Comparison of ENCODE assay signal across 30 cellular contexts in the genomic region with DNA sequence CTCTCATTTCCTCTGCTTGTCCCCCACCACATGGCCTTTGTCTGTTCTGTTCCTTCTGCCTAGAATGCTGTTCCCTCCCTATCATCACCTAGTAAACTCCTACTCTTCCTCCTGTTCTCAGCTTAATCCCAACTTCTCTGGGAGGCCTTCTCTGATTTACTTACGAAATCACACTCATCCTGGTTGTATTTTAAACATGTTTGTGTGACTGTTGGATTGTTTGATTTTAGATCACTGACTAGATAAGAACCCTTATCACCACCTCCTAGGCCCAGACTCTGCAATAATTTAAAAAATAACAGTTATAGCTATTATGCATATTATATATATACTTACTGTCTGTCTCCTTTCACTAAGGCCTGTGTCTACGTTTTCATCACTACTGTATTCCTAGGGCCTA. TPM values are rescaled to one million over a fixed set of nuclear protein-coding genes. Genes with fewer than 3 reads are reported as not detected.
"Had no signal": no experiment of that assay in that cellular context is flagged by ENCODE, and none has a peak within 500 bp of the region (broad histone marks: within the 10 kb centered on the region; RNA-seq: fewer than 3 reads in every experiment).

No MANE protein-coding gene starts in this region.

- H3K9me3 ChIP-seq: neutrophil, ovary, psoas muscle, stomach, thoracic aorta, thyroid gland, upper lobe of left lung, vagina had no signal

- H2AFZ ChIP-seq: parathyroid adenoma had no signal

- H3K4me3 ChIP-seq: ovary, psoas muscle, skin epidermis, smooth muscle cell, spleen, stomach, thoracic aorta, thyroid gland, tibial nerve, upper lobe of left lung, vagina had no signal

- H3K4me1 Mint-ChIP-seq: naive B cell; naive thymus-derived CD8-positive, alpha-beta T cell; neural crest cell had no signal

- H3K9ac ChIP-seq: parathyroid adenoma had no signal

- H3K36me3 ChIP-seq: neutrophil, ovary, spleen, stomach, thoracic aorta, thyroid gland, tibial nerve, upper lobe of left lung, vagina had no signal

- H3K36me3 Mint-ChIP-seq: natural killer cell treated with Interleukin-12 subunit alpha and Interleukin-12 subunit beta and Interleukin-15 and Interleukin-18, amount 100 ng/mL, for 72 hours had no signal

- H3K4me2 ChIP-seq: smooth muscle cell had no signal

- H3K27ac Mint-ChIP-seq: natural killer cell treated with Interleukin-12 subunit alpha and Interleukin-12 subunit beta and Interleukin-15 and Interleukin-18, amount 100 ng/mL, for 72 hours; nephron progenitor cell; progenitor cell of endocrine pancreas; stimulated activated naive B cell treated with anti-CD40 and anti-IgM and Interleukin-4, amounts not matched to agents 10 μg/mL and 1 μg/mL and 100 μg/mL, for 72 hours; stimulated activated naive CD8-positive, alpha-beta T cell treated with anti-CD3 and anti-CD28 coated beads, Interleukin-15, Interleukin-2, amounts not matched to agents 100 ng/mL and 50 ng/mL, for 24 hours had no signal

- DNase-seq: naive B cell; naive thymus-derived CD8-positive, alpha-beta T cell; nephron progenitor cell; nucleus accumbens; ovary; psoas muscle; right cardiac atrium; spleen; stimulated activated CD4-positive, alpha-beta T cell treated with anti-CD3 and anti-CD28 coated beads, Interleukin-12 subunit alpha, Interleukin-12 subunit beta, amount 100 ng/mL, for 4 hours; stimulated activated CD4-positive, alpha-beta T cell treated with anti-CD3 and anti-CD28 coated beads, Interleukin-1b, Interleukin-23, amount 100 ng/mL, for 48 hours; stimulated activated CD4-positive, alpha-beta T cell treated with anti-CD3 and anti-CD28 coated beads, Interleukin-4, amount 100 ng/mL, for 24 hours; stimulated activated naive B cell treated with anti-CD40 and anti-IgM and Interleukin-4, amounts not matched to agents 10 μg/mL and 1 μg/mL and 100 μg/mL, for 72 hours; stimulated activated naive CD4-positive, alpha-beta T cell treated with Interleukin-2 at 50 U/mL for 16 hours; stomach; thyroid gland; upper lobe of left lung had no signal

- H3K4me1 ChIP-seq: parathyroid adenoma, spleen, stomach, thyroid gland, tibial nerve, upper lobe of left lung, vagina had no signal

- H3K79me2 ChIP-seq: parathyroid adenoma had no signal

- ATAC-seq: naive thymus-derived CD8-positive, alpha-beta T cell; natural killer cell treated with Interleukin-12 subunit alpha and Interleukin-12 subunit beta and Interleukin-15 and Interleukin-18, amount 100 ng/mL, for 72 hours; psoas muscle; right cardiac atrium; sciatic nerve; stimulated activated naive B cell treated with anti-CD40 and anti-IgM and Interleukin-4, amounts not matched to agents 10 μg/mL and 1 μg/mL and 100 μg/mL, for 72 hours had no signal

- H3K27me3 ChIP-seq: neutrophil, ovary, thyroid gland, tibial nerve, upper lobe of left lung, vagina had no signal

- H3K27me3 Mint-ChIP-seq: stimulated activated naive CD8-positive, alpha-beta T cell treated with anti-CD3 and anti-CD28 coated beads, Interleukin-15, Interleukin-2, amounts not matched to agents 100 ng/mL and 50 ng/mL, for 24 hours had no signal

- H3K4me3 Mint-ChIP-seq: naive B cell; naive thymus-derived CD8-positive, alpha-beta T cell; natural killer cell treated with Interleukin-12 subunit alpha and Interleukin-12 subunit beta and Interleukin-15 and Interleukin-18, amount 100 ng/mL, for 72 hours; nephron progenitor cell; neural crest cell; stimulated activated naive B cell treated with anti-CD40 and anti-IgM and Interleukin-4, amounts not matched to agents 10 μg/mL and 1 μg/mL and 100 μg/mL, for 72 hours; stimulated activated naive CD8-positive, alpha-beta T cell treated with anti-CD3 and anti-CD28 coated beads, Interleukin-15, Interleukin-2, amounts not matched to agents 100 ng/mL and 50 ng/mL, for 24 hours had no signal

- FAIRE-seq: urothelium cell line had no signal

- H3K9me3 Mint-ChIP-seq: natural killer cell treated with Interleukin-12 subunit alpha and Interleukin-12 subunit beta and Interleukin-15 and Interleukin-18, amount 100 ng/mL, for 72 hours had no signal

- H3K27ac ChIP-seq: neutrophil, ovary, parathyroid adenoma, psoas muscle, skin epidermis, spleen, stomach, thoracic aorta, thyroid gland, tibial nerve, upper lobe of left lung, vagina had no signal

RNA-seq across cellular contexts. Expression of a gene that starts 26.1 kb away (rescaled TPM):
- total RNA-seq: naive thymus-derived CD8-positive, alpha-beta T cell; natural killer cell treated with Interleukin-12 subunit alpha and Interleukin-12 subunit beta and Interleukin-15 and Interleukin-18, amount 100 ng/mL, for 72 hours; smooth muscle cell; thoracic aorta; ureter had no signal
- polyA plus RNA-seq: naive thymus-derived CD8-positive, alpha-beta T cell; smooth muscle cell had no signal
